ENCODE assay signal across 1 cellular context in genomic region chr20:33277471-33278441, GRCh38.
A peak's percentile ranks its signal among the peaks of the same experiment; 100 is the strongest.
TF ChIP-seq lines count a peak whose summit lies in the region.

No MANE protein-coding gene starts in this region.

TF ChIP-seq in A549, 52 proteins besides CTCF, POLR2A, EP300 and RAD21 (continued from another document):
- TF ChIP-seq BCL3 (IDR thresholded peaks at IDR 0.05) = no peak
- no peak for TF ChIP-seq HOXA7 (CRISPR knock-in tag; IDR thresholded peaks at IDR 0.05)
- TF ChIP-seq GATA3 (IDR thresholded peaks at IDR 0.05; ENCODE audit: borderline replicate concordance) = peak; percentile 20; the same call in 1 of the 2 replicates
- peak; percentile 40 for TF ChIP-seq MAFK (IDR thresholded peaks at IDR 0.05; ENCODE audit: partially characterized antibody)
- TF ChIP-seq MYC (IDR thresholded peaks at IDR 0.05; ENCODE audit: borderline replicate concordance, low read length) = no peak
- TF ChIP-seq HEYL (CRISPR knock-in tag; IDR thresholded peaks at IDR 0.05) = no peak
- no peak for TF ChIP-seq PHF8 (IDR thresholded peaks at IDR 0.05; ENCODE audit: borderline replicate concordance, low read depth)
